20 cellular contexts compared by ENCODE assay signal in genomic region chr6:43189905-43190304, GRCh38. TPM values are rescaled to one million over a fixed set of nuclear protein-coding genes. Genes with fewer than 3 reads are reported as not detected.
"Had no signal": no experiment of that assay in that cellular context is flagged by ENCODE, and none has a peak within 500 bp of the region (broad histone marks: within the 10 kb centered on the region; RNA-seq: fewer than 3 reads in every experiment).

No MANE protein-coding gene starts in this region.

- H3K4me3 ChIP-seq: tibial artery had no signal

- H3K27ac ChIP-seq: foreskin keratinocyte, tibial artery had no signal

- H3K27me3 Mint-ChIP-seq: activated CD8-positive, alpha-beta memory T cell treated with anti-CD3 and anti-CD28 coated beads, Interleukin-2, amount 10 ng/mL, durations not matched to agents 7 days and 5 days; activated CD8-positive, alpha-beta T cell treated with anti-CD3 and anti-CD28 coated beads for 36 hours; activated naive CD4-positive, alpha-beta T cell treated with anti-CD3 and anti-CD28 coated beads, Interleukin-2, amount 10 ng/mL, durations not matched to agents 7 days and 5 days; naive B cell; stimulated activated naive CD8-positive, alpha-beta T cell treated with anti-CD3 and anti-CD28 coated beads, Interleukin-15, amount 100 ng/mL, for 72 hours; T-cell had no signal

- DNase-seq: activated CD4-positive, alpha-beta T cell treated with anti-CD3 and anti-CD28 coated beads for 48 hours; activated CD8-positive, alpha-beta memory T cell treated with anti-CD3 and anti-CD28 coated beads, Interleukin-2, amount 10 ng/mL, durations not matched to agents 7 days and 5 days; activated CD8-positive, alpha-beta T cell treated with anti-CD3 and anti-CD28 coated beads for 36 hours; activated effector memory CD4-positive, alpha-beta T cell treated with anti-CD3 and anti-CD28 coated beads, Interleukin-2, amount 50 U/mL, for 16 hours; activated T-cell treated with anti-CD3 and anti-CD28 coated beads for 4 hours; amygdala; cortex of kidney; foreskin keratinocyte; hippocampal formation; left cardiac atrium; mesendoderm; naive B cell; occipital lobe; stimulated activated CD4-positive, alpha-beta T cell treated with anti-CD3 and anti-CD28 coated beads, Interleukin-2, amount 100 ng/mL, for 24 hours; stimulated activated naive CD8-positive, alpha-beta T cell treated with anti-CD3 and anti-CD28 coated beads, Interleukin-15, amount 100 ng/mL, for 72 hours; T-cell; tibial artery had no signal

- H3K9me3 Mint-ChIP-seq: activated CD8-positive, alpha-beta T cell treated with anti-CD3 and anti-CD28 coated beads for 36 hours; activated naive CD4-positive, alpha-beta T cell treated with anti-CD3 and anti-CD28 coated beads, Interleukin-2, amount 10 ng/mL, durations not matched to agents 7 days and 5 days; naive B cell; stimulated activated effector memory CD8-positive, alpha-beta T cell treated with anti-CD3 and anti-CD28 coated beads, Interleukin-12 subunit alpha, Interleukin-12 subunit beta, amount 100 ng/mL, for 72 hours; stimulated activated naive CD8-positive, alpha-beta T cell treated with anti-CD3 and anti-CD28 coated beads, Interleukin-15, amount 100 ng/mL, for 72 hours; T-cell had no signal

- H3K4me1 ChIP-seq: tibial artery had no signal

- H3K4me3 Mint-ChIP-seq: activated CD8-positive, alpha-beta memory T cell treated with anti-CD3 and anti-CD28 coated beads, Interleukin-2, amount 10 ng/mL, durations not matched to agents 7 days and 5 days; activated CD8-positive, alpha-beta T cell treated with anti-CD3 and anti-CD28 coated beads for 36 hours; activated naive CD4-positive, alpha-beta T cell treated with anti-CD3 and anti-CD28 coated beads, Interleukin-2, amount 10 ng/mL, durations not matched to agents 7 days and 5 days; naive B cell; stimulated activated effector memory CD8-positive, alpha-beta T cell treated with anti-CD3 and anti-CD28 coated beads, Interleukin-12 subunit alpha, Interleukin-12 subunit beta, amount 100 ng/mL, for 72 hours; stimulated activated naive CD8-positive, alpha-beta T cell treated with anti-CD3 and anti-CD28 coated beads, Interleukin-15, amount 100 ng/mL, for 72 hours; T-cell had no signal

- H3K27ac Mint-ChIP-seq: activated CD8-positive, alpha-beta memory T cell treated with anti-CD3 and anti-CD28 coated beads, Interleukin-2, amount 10 ng/mL, durations not matched to agents 7 days and 5 days; activated CD8-positive, alpha-beta T cell treated with anti-CD3 and anti-CD28 coated beads for 36 hours; activated naive CD4-positive, alpha-beta T cell treated with anti-CD3 and anti-CD28 coated beads, Interleukin-2, amount 10 ng/mL, durations not matched to agents 7 days and 5 days; stimulated activated effector memory CD8-positive, alpha-beta T cell treated with anti-CD3 and anti-CD28 coated beads, Interleukin-12 subunit alpha, Interleukin-12 subunit beta, amount 100 ng/mL, for 72 hours; stimulated activated naive CD8-positive, alpha-beta T cell treated with anti-CD3 and anti-CD28 coated beads, Interleukin-15, amount 100 ng/mL, for 72 hours; T-cell had no signal

- H3K9me3 ChIP-seq: tibial artery had no signal

- H3K27me3 ChIP-seq: foreskin keratinocyte, tibial artery had no signal

RNA-seq across cellular contexts. Expression of gene TTBK1, which starts 53.4 kb away (rescaled TPM):
- total RNA-seq: ureter had no signal
